In genomic region chr1:205452364-205452763, GRCh38 we compare ENCODE assay signal across 1 cellular context.
TF ChIP-seq lines count a peak whose summit lies in the region.

No MANE protein-coding gene starts in this region.

TF ChIP-seq in GM23338, 12 proteins besides CTCF, POLR2A, EP300 and RAD21 (continued from another document):
- TF ChIP-seq REST (IDR thresholded peaks at IDR 0.05; ENCODE audit: unreplicated experiment): no peak
- no peak for TF ChIP-seq EZH2 (IDR thresholded peaks at IDR 0.05; ENCODE audit: low read depth, unreplicated experiment)
- TF ChIP-seq NANOG (IDR thresholded peaks at IDR 0.05; ENCODE audit: borderline replicate concordance): no peak
